In genomic region chr20:44477151-44477550, GRCh38 we compare ENCODE assay signal across 13 cellular contexts. TPM values are rescaled to one million over a fixed set of nuclear protein-coding genes. Genes with fewer than 3 reads are reported as not detected.
DNase-seq lines count a peak whose midpoint lies in the region; ATAC-seq and TF ChIP-seq lines count a peak whose summit lies in the region.
"Had no signal": no experiment of that assay in that cellular context is flagged by ENCODE, and none has a peak within 500 bp of the region (broad histone marks: within the 10 kb centered on the region; RNA-seq: fewer than 3 reads in every experiment).

No MANE protein-coding gene starts in this region.

- peaks cover 18% of the 10 kb centered on the region for H3K79me2 ChIP-seq in SU-DHL-6 (ENCODE audit: insufficient read depth, low read length)
- peaks cover 7% of the 10 kb centered on the region for H3K79me2 ChIP-seq in smooth muscle cell (ENCODE audit: low read depth)

- no peaks in the 10 kb centered on the region for H4K20me1 ChIP-seq in SU-DHL-6 (ENCODE audit: low read depth, low read length)
- no peaks in the 10 kb centered on the region for H4K20me1 ChIP-seq in smooth muscle cell (ENCODE audit: low read depth)

- CTCF ChIA-PET in activated CD4-positive, alpha-beta T cell treated with anti-CD3 and anti-CD28 coated beads for 36 hours (lab: Charles Lee) = interaction anchor here (0.7 kb wide), 1 partner anchor 466 kb away, joined by 3 read pairs; no protein-coding TSS in a partner anchor

- POLR2A ChIA-PET in activated CD4-positive, alpha-beta T cell treated with anti-CD3 and anti-CD28 coated beads for 36 hours (lab: Charles Lee) = no interaction called here

- H3K36me3 Mint-ChIP-seq in activated CD4-positive, alpha-beta T cell treated with anti-CD3 and anti-CD28 coated beads for 36 hours (ENCODE audit: low read depth) = peaks cover 18% of the 10 kb centered on the region

- no peak overlapping the region for H2AFZ ChIP-seq in SU-DHL-6 (ENCODE audit: low read depth, low read length, severe bottlenecking)
- no peak overlapping the region for H2AFZ ChIP-seq in smooth muscle cell (ENCODE audit: low read depth)

- H3K4me2 ChIP-seq in SU-DHL-6 (ENCODE audit: low read depth, low read length, poor library complexity, severe bottlenecking) (peak overlapping the region; percentile 72), smooth muscle cell (peak overlapping the region; percentile 95)

- H3K4me1 Mint-ChIP-seq in activated CD4-positive, alpha-beta T cell treated with anti-CD3 and anti-CD28 coated beads for 36 hours = peaks cover 22% of the 10 kb centered on the region

- H3K4me3 Mint-ChIP-seq in activated CD4-positive, alpha-beta T cell treated with anti-CD3 and anti-CD28 coated beads for 36 hours = peak overlapping the region; percentile 91

- intact Hi-C loops in activated CD4-positive, alpha-beta T cell treated with anti-CD3 and anti-CD28 coated beads for 36 hours (cut with DNase I, micrococcal nuclease) = loop anchor here (5.0 kb wide), 3 partner anchors 135 to 260 kb away; no protein-coding TSS in a partner anchor

- H3K4me3 ChIP-seq in SU-DHL-6 (ENCODE audit: insufficient read depth, low read length, poor library complexity, severe bottlenecking) (peak overlapping the region; percentile 70), fibroblast of mammary gland (ENCODE audit: control insufficient read depth, low read depth, low read length) (peak overlapping the region; percentile 95), smooth muscle cell (no peak overlapping the region)

- H3K9ac ChIP-seq in SU-DHL-6 (ENCODE audit: low read length) (peak overlapping the region; percentile 81; the same call in 1 of the 2 replicates), smooth muscle cell (ENCODE audit: low read depth) (no peak overlapping the region)

- H3K27ac Mint-ChIP-seq in activated CD4-positive, alpha-beta T cell treated with anti-CD3 and anti-CD28 coated beads for 36 hours = no peak overlapping the region

- no peaks in the 10 kb centered on the region for H3K27me3 ChIP-seq in SU-DHL-6 (ENCODE audit: low read length)
- H3K27me3 ChIP-seq in smooth muscle cell (ENCODE audit: low read depth) = no peaks in the 10 kb centered on the region
- H3K27me3 ChIP-seq: ovary had no signal

- H3K9me3 ChIP-seq in SU-DHL-6 (ENCODE audit: insufficient read depth, low read length) = no peaks in the 10 kb centered on the region
- no peaks in the 10 kb centered on the region for H3K9me3 ChIP-seq in smooth muscle cell (replicated peaks; ENCODE audit: low read depth)
- H3K9me3 ChIP-seq: ovary had no signal

- H3K27ac ChIP-seq in SU-DHL-6 (ENCODE audit: low read depth, low read length) (no peak overlapping the region), smooth muscle cell (ENCODE audit: low read depth) (peak overlapping the region; percentile 79)

- in situ Hi-C loops in KBM-7 (cut with MboI; ENCODE audit: low pct_unique_long_range_greater_than_20kb, low sequenced_read_pairs) = no loop called here

- H3K9me2 ChIP-seq in SU-DHL-6 (replicated peaks; ENCODE audit: insufficient read depth, low read length) = no peaks in the 10 kb centered on the region

- H3K36me3 ChIP-seq in SU-DHL-6 (ENCODE audit: low read length) (no peaks in the 10 kb centered on the region), smooth muscle cell (ENCODE audit: low read depth) (no peaks in the 10 kb centered on the region)
- H3K36me3 ChIP-seq: ovary had no signal

- no peak for DNase-seq in activated CD4-positive, alpha-beta T cell treated with anti-CD3 and anti-CD28 coated beads for 36 hours
- DNase-seq in activated CD4-positive, alpha-beta T cell treated with anti-CD3 and anti-CD28 coated beads for 48 hours = no peak
- no peak for DNase-seq in fibroblast of mammary gland (ENCODE audit: low read depth)
- no peak for DNase-seq in smooth muscle cell (lab: John Stamatoyannopoulos, UW; ENCODE audit: unreplicated experiment)
- no peak for DNase-seq in KBM-7
- DNase-seq: ACHN; islet precursor cell; NCI-H1048; NK-92 treated with Interleukin-12 subunit alpha and Interleukin-12 subunit beta, amount 100 ng/mL, for 24 hours; ovary had no signal

- no peak for ATAC-seq in activated CD4-positive, alpha-beta T cell treated with anti-CD3 and anti-CD28 coated beads for 36 hours
- no peak for ATAC-seq in HG02588 (IDR thresholded peaks at IDR 0.05; ENCODE audit: unreplicated experiment)
- ATAC-seq in HG03469 (IDR thresholded peaks at IDR 0.05; ENCODE audit: unreplicated experiment) = no peak

- 95% methylated on average over 3 of the region's 3 CpGs for WGBS in smooth muscle cell (ENCODE audit: low lambda C conversion rate)

- H3F3A ChIP-seq in SU-DHL-6 (ENCODE audit: insufficient read depth) = no peaks in the 10 kb centered on the region
- H3F3A ChIP-seq in smooth muscle cell (ENCODE audit: low read depth) = no peaks in the 10 kb centered on the region

- TF ChIP-seq CTCF in SU-DHL-6 (IDR thresholded peaks at IDR 0.05; ENCODE audit: insufficient read depth, low read length, poor library complexity, severe bottlenecking) = no peak
- TF ChIP-seq CTCF in fibroblast of mammary gland (conservative IDR thresholded peaks at IDR 0.05; ENCODE audit: control insufficient read depth, insufficient read depth, low read depth, low read length) = no peak
- no peak for TF ChIP-seq CTCF in smooth muscle cell (IDR thresholded peaks at IDR 0.05; ENCODE audit: borderline replicate concordance, insufficient read depth, poor library complexity, severe bottlenecking)

- no peaks in the 10 kb centered on the region for H3K27me3 Mint-ChIP-seq in activated CD4-positive, alpha-beta T cell treated with anti-CD3 and anti-CD28 coated beads for 36 hours

- H3K4me1 ChIP-seq in smooth muscle cell (ENCODE audit: low read depth) = peaks cover 4% of the 10 kb centered on the region

- no peaks in the 10 kb centered on the region for H3K9me3 Mint-ChIP-seq in activated CD4-positive, alpha-beta T cell treated with anti-CD3 and anti-CD28 coated beads for 36 hours (ENCODE audit: low read depth)

RNA-seq across cellular contexts. Expression of gene TTPAL, which starts 1.5 kb away (rescaled TPM):
- 10 to 100 TPM; 18.3 to 21.5 TPM for total RNA-seq in activated CD4-positive, alpha-beta T cell treated with anti-CD3 and anti-CD28 coated beads for 36 hours
- 5.6 and 9.2 TPM in 2 replicates for total RNA-seq in smooth muscle cell
- 5.8 and 10.9 TPM in 2 replicates for polyA plus RNA-seq in smooth muscle cell

RNA-seq across cellular contexts. Expression of gene SERINC3, which starts 44.7 kb away (rescaled TPM):
- 10 to 100 TPM; 51.9 to 58.5 TPM for total RNA-seq in activated CD4-positive, alpha-beta T cell treated with anti-CD3 and anti-CD28 coated beads for 36 hours
- 84.9 and 96.0 TPM in 2 replicates for total RNA-seq in smooth muscle cell
- polyA plus RNA-seq in smooth muscle cell = 99.5 and 106 TPM in 2 replicates
